10 cellular contexts compared by ENCODE assay signal in the genomic region with DNA sequence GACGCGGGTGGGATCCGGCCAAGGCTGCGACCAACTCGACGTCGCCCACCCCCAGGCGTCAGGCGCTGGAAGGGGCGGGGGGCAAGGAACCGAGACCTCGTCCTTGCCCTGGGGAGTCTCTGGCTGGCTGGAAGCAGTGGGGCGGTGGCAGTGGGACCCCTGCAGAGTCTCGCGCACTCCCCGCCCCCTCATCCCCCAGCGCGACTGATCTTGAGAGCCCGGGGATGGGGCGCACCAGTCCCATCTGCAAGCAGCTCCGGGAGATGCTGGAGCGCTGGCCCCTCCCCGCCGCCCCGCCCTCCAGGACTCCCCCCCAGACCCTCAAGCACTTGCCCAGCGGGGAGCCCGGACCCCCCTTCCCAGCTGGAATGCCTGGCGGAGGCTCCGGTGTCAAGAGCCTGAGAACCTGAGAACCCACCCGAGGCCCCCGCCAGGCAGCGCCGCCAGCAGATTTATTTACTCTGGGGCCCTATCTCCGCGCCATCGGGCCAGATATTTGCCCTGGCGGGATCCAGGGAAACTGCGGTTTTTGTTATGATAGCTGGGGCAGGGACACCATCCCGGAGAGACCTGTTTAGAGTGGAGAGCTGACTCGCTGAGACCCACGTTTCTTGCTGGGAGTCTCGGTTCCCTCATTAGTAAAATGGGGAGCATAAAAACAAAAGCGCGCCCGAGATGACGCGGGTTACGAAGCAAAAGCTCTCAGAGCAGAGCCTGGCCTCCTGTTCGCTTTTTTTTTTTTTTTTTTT. TPM values are rescaled to one million over a fixed set of nuclear protein-coding genes. Genes with fewer than 3 reads are reported as not detected.
DNase-seq lines count a peak whose midpoint lies in the region; ATAC-seq, FAIRE-seq and TF ChIP-seq lines count a peak whose summit lies in the region.
"Had no signal": no experiment of that assay in that cellular context is flagged by ENCODE, and none has a peak within 500 bp of the region (broad histone marks: within the 10 kb centered on the region; RNA-seq: fewer than 3 reads in every experiment).

No MANE protein-coding gene starts in this region.

- peak; percentile 47 for ATAC-seq in activated naive CD8-positive, alpha-beta T cell treated with anti-CD3 and anti-CD28 coated beads, Interleukin-2, amount 10 ng/mL, durations not matched to agents 7 days and 5 days (ENCODE audit: low read depth)
- ATAC-seq in memory B cell (ENCODE audit: low read depth) (peak; percentile 34), GM21786 (IDR thresholded peaks at IDR 0.05; ENCODE audit: unreplicated experiment) (no peak)

- H3K36me3 Mint-ChIP-seq in activated naive CD8-positive, alpha-beta T cell treated with anti-CD3 and anti-CD28 coated beads, Interleukin-2, amount 10 ng/mL, durations not matched to agents 7 days and 5 days = peaks cover 13% of the 10 kb centered on the region
- peaks cover 31% of the 10 kb centered on the region for H3K36me3 Mint-ChIP-seq in memory B cell

- no peak overlapping the region for H3K4me2 ChIP-seq in BLaER1

- peaks cover 46% of the 10 kb centered on the region for H3K27me3 ChIP-seq in BLaER1
- peaks cover 4 to 27% of the 10 kb centered on the region in 2 donors for H3K27me3 ChIP-seq in uterus

- no peak overlapping the region for H3K9ac ChIP-seq in BLaER1

- H3K9me3 ChIP-seq in BLaER1 = peaks cover 66% of the 10 kb centered on the region
- peaks cover 0 to 11% of the 10 kb centered on the region in 2 donors for H3K9me3 ChIP-seq in uterus

- FAIRE-seq in HTR-8/SVneo (lab: Jason Lieb, UNC) = no peak

- H3K9me3 Mint-ChIP-seq in activated naive CD8-positive, alpha-beta T cell treated with anti-CD3 and anti-CD28 coated beads, Interleukin-2, amount 10 ng/mL, durations not matched to agents 7 days and 5 days = peaks cover 13% of the 10 kb centered on the region
- peaks cover 23% of the 10 kb centered on the region for H3K9me3 Mint-ChIP-seq in memory B cell

- DNase-seq in HTR-8/SVneo (ENCODE audit: insufficient read length, low spot score) (peak; percentile 39), memory B cell (ENCODE audit: low spot score in 2 of 2) (no peak), NCI-H2107 (lab: John Stamatoyannopoulos, UW) (no peak), uterus (no peak), hippocampal formation (lab: John Stamatoyannopoulos, UW) (no peak)
- DNase-seq in activated naive CD8-positive, alpha-beta T cell treated with anti-CD3 and anti-CD28 coated beads, Interleukin-2, amount 10 ng/mL, durations not matched to agents 7 days and 5 days = no peak

- peaks cover 3% of the 10 kb centered on the region for H3K4me1 Mint-ChIP-seq in activated naive CD8-positive, alpha-beta T cell treated with anti-CD3 and anti-CD28 coated beads, Interleukin-2, amount 10 ng/mL, durations not matched to agents 7 days and 5 days
- H3K4me1 Mint-ChIP-seq in memory B cell = peaks cover 11% of the 10 kb centered on the region

- H3K36me3 ChIP-seq in BLaER1 (no peaks in the 10 kb centered on the region), uterus (no peaks in the 10 kb centered on the region)

- TF ChIP-seq CTCF in uterus (IDR thresholded peaks at IDR 0.05) = peak in 1 of 4 experiments; percentile 6

- H3K4me3 ChIP-seq in BLaER1 (0 out of 2 replicates have a peak overlapping the region, but pooled peaks have one; percentile 3), uterus (peak overlapping the region in 1 of 2 donors; percentile 14)

- POLR2A ChIA-PET in activated naive CD8-positive, alpha-beta T cell treated with anti-CD3 and anti-CD28 coated beads, Interleukin-2, amount 10 ng/mL, durations not matched to agents 7 days and 5 days (lab: Charles Lee) = interaction anchor here (0.6 to 0.7 kb wide), 3 partner anchors 8 to 934 kb away, joined by 4 to 10 read pairs (median 4); no protein-coding TSS in a partner anchor

- no peaks in the 10 kb centered on the region for H4K20me1 ChIP-seq in BLaER1

- peak overlapping the region; percentile 78 for H3K4me3 Mint-ChIP-seq in activated naive CD8-positive, alpha-beta T cell treated with anti-CD3 and anti-CD28 coated beads, Interleukin-2, amount 10 ng/mL, durations not matched to agents 7 days and 5 days
- no peak overlapping the region for H3K4me3 Mint-ChIP-seq in memory B cell

- H3K27ac ChIP-seq in BLaER1 (no peak overlapping the region), uterus (no peak overlapping the region)
- H3K27ac ChIP-seq: HL-60 had no signal

- intact Hi-C loops in uterus (cut with DNase I; ENCODE audit: low total_unique reads) = no loop called here

- no peaks in the 10 kb centered on the region for H3K4me1 ChIP-seq in BLaER1
- H3K4me1 ChIP-seq in uterus = peaks cover 0 to 11% of the 10 kb centered on the region in 2 donors

- TF ChIP-seq POLR2A in uterus (IDR thresholded peaks at IDR 0.05) = no peak

- no peak overlapping the region for H3K27ac Mint-ChIP-seq in activated naive CD8-positive, alpha-beta T cell treated with anti-CD3 and anti-CD28 coated beads, Interleukin-2, amount 10 ng/mL, durations not matched to agents 7 days and 5 days
- no peak overlapping the region for H3K27ac Mint-ChIP-seq in memory B cell

- peaks cover 63% of the 10 kb centered on the region for H3K27me3 Mint-ChIP-seq in activated naive CD8-positive, alpha-beta T cell treated with anti-CD3 and anti-CD28 coated beads, Interleukin-2, amount 10 ng/mL, durations not matched to agents 7 days and 5 days
- H3K27me3 Mint-ChIP-seq in memory B cell = peaks cover 40% of the 10 kb centered on the region

RNA-seq across cellular contexts. Expression of a gene that starts 1.2 kb away (rescaled TPM):
- not detected for total RNA-seq in activated naive CD8-positive, alpha-beta T cell treated with anti-CD3 and anti-CD28 coated beads, Interleukin-2, amount 10 ng/mL, durations not matched to agents 7 days and 5 days
- total RNA-seq in uterus = not detected
- total RNA-seq: glomerular endothelial cell had no signal

RNA-seq across cellular contexts. Expression of a gene that starts 15.4 kb away (rescaled TPM):
- 10 to 100 TPM; 30.6 to 38.8 TPM for total RNA-seq in activated naive CD8-positive, alpha-beta T cell treated with anti-CD3 and anti-CD28 coated beads, Interleukin-2, amount 10 ng/mL, durations not matched to agents 7 days and 5 days
- 10 to 100 TPM in 3 of 4 donors, 1 to 10 TPM in 1; 7.7 to 37.7 (median 18.6) TPM for total RNA-seq in uterus

RNA-seq across cellular contexts. Expression of a gene that starts 43.8 kb away (rescaled TPM):
- total RNA-seq in activated naive CD8-positive, alpha-beta T cell treated with anti-CD3 and anti-CD28 coated beads, Interleukin-2, amount 10 ng/mL, durations not matched to agents 7 days and 5 days = 10 to 100 TPM; 44.0 to 51.4 TPM
- 10 to 100 TPM in 2 of 4 donors, 1 to 10 TPM in 1, under 1 TPM in 1; 0.29 to 40.2 (median 18.5) TPM for total RNA-seq in uterus
